ENCODE assay signal across 10 cellular contexts in the genomic region with DNA sequence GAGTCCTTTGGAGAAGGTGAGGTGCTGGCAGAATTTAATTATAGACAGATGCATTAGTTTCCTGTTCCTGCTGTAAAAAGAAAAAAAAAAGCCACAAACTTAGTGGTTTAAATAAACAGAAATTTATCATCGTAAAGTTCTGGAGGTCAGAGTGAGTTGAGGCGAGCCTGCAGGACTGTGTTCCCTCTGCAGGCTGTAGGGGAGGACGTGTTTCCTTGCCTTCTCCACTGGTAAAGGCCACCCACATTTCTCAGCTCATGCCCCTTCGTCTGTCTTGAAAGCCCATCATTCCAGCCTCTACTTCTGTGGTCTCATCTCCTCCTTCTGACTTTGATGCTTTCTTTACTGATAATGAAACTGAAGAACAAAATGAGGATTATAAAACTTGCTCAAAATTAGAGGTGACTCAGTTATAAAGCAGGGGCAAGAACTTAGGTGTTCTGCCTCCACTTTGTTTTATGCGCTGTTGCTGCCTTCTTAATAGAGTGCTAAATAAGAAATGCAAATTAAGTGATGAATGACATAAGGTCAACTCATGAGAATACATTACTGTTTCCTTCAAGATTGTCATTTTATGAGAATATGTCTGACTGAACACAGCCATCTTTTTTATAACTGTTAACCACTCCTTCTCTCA.
A peak's percentile ranks its signal among the peaks of the same experiment; 100 is the strongest.
DNase-seq lines count a peak whose midpoint lies in the region; ATAC-seq, FAIRE-seq and TF ChIP-seq lines count a peak whose summit lies in the region.
"Had no signal": no experiment of that assay in that cellular context is flagged by ENCODE, and none has a peak within 500 bp of the region (broad histone marks: within the 10 kb centered on the region; RNA-seq: fewer than 3 reads in every experiment).

No MANE protein-coding gene starts in this region.

- H3K9ac ChIP-seq in DND-41 (ENCODE audit: low read depth, low read length) = no peak overlapping the region

- TF ChIP-seq CTCF in DND-41 (IDR thresholded peaks at IDR 0.05; ENCODE audit: borderline replicate concordance, extremely low read depth, low read length, poor library complexity, severe bottlenecking) = no peak

- peak overlapping the region; percentile 9 to 82 (median 72) for H3K27ac Mint-ChIP-seq in IgD-negative memory B cell
- peak overlapping the region; percentile 82 to 90 (median 86) for H3K27ac Mint-ChIP-seq in naive thymus-derived CD8-positive, alpha-beta T cell

- no peaks in the 10 kb centered on the region for H4K20me1 ChIP-seq in DND-41 (ENCODE audit: insufficient read depth, low read length)

- POLR2A ChIA-PET in naive thymus-derived CD8-positive, alpha-beta T cell (lab: Charles Lee) = interaction anchor here (0.7 to 1.6 kb wide), 2 partner anchors 143 to 420 kb away, joined by 3 to 4 read pairs; partner anchors contain the start of gene STIM2

- peaks cover 14 to 29% (median 21%) of the 10 kb centered on the region in 3 donors for H3K4me1 Mint-ChIP-seq in IgD-negative memory B cell
- peaks cover 11 to 45% (median 31%) of the 10 kb centered on the region in 4 donors for H3K4me1 Mint-ChIP-seq in naive thymus-derived CD8-positive, alpha-beta T cell

- no peak for FAIRE-seq in urothelium cell line (lab: Jason Lieb, UNC)

- H3K27ac ChIP-seq in DND-41 (ENCODE audit: low read length) = no peak overlapping the region

- no peak overlapping the region for H2AFZ ChIP-seq in DND-41 (ENCODE audit: low read depth, low read length)

- no peaks in the 10 kb centered on the region for H3K9me3 Mint-ChIP-seq in IgD-negative memory B cell
- no peaks in the 10 kb centered on the region for H3K9me3 Mint-ChIP-seq in naive thymus-derived CD8-positive, alpha-beta T cell

- H3K27me3 Mint-ChIP-seq in IgD-negative memory B cell = no peaks in the 10 kb centered on the region
- no peaks in the 10 kb centered on the region for H3K27me3 Mint-ChIP-seq in naive thymus-derived CD8-positive, alpha-beta T cell

- peaks cover 20% of the 10 kb centered on the region for H3K36me3 ChIP-seq in DND-41 (ENCODE audit: insufficient read depth, low read length)

- H3K9me3 ChIP-seq in DND-41 (ENCODE audit: insufficient read depth, low read length, severe bottlenecking) = no peaks in the 10 kb centered on the region

- H3K4me1 ChIP-seq in DND-41 (ENCODE audit: insufficient read depth, low read length) = no peaks in the 10 kb centered on the region

- H3K36me3 Mint-ChIP-seq in IgD-negative memory B cell = peaks cover 7% of the 10 kb centered on the region
- peaks cover 0 to 34% (median 0%) of the 10 kb centered on the region in 3 donors for H3K36me3 Mint-ChIP-seq in naive thymus-derived CD8-positive, alpha-beta T cell

- no peaks in the 10 kb centered on the region for H3K79me2 ChIP-seq in DND-41 (ENCODE audit: insufficient read depth, low read length)

- peak overlapping the region in 1 of 4 donors; percentile 5 for H3K4me3 Mint-ChIP-seq in IgD-negative memory B cell
- H3K4me3 Mint-ChIP-seq in naive thymus-derived CD8-positive, alpha-beta T cell = peak overlapping the region in 8 of 10 donors; percentile 26 to 67 (median 50)

- no peak overlapping the region for H3K4me2 ChIP-seq in DND-41 (ENCODE audit: insufficient read depth, low read length)

- ATAC-seq in DND-41 (ENCODE audit: insufficient read depth, low read depth) = peak; percentile 17; the same call in 1 of the 3 replicates
- ATAC-seq in naive thymus-derived CD8-positive, alpha-beta T cell = peak; percentile 55 to 59
- ATAC-seq in GM19463 (IDR thresholded peaks at IDR 0.05; ENCODE audit: unreplicated experiment) = no peak
- ATAC-seq in HG02973 (IDR thresholded peaks at IDR 0.05; ENCODE audit: unreplicated experiment) = no peak

- DNase-seq in DND-41 = no peak
- peak; percentile 38 for DNase-seq in activated naive CD4-positive, alpha-beta T cell treated with anti-CD3 and anti-CD28 coated beads, Interleukin-2, amount 50 U/mL, for 16 hours
- DNase-seq in naive thymus-derived CD8-positive, alpha-beta T cell = no peak
- no peak for DNase-seq in DMS 273 treated with DMSO at 0.1 percent for 48 hours (lab: John Stamatoyannopoulos, UW)
- no peak for DNase-seq in urothelium cell line (ENCODE audit: low spot score)
- DNase-seq: effector CD4-positive, alpha-beta T cell; Right ventricle myocardium superior had no signal

- H3K4me3 ChIP-seq in DND-41 (ENCODE audit: low read depth in 1 of 2, low read length in 2 of 2) = no peak overlapping the region

- H3K27me3 ChIP-seq in DND-41 (ENCODE audit: insufficient read depth, low read length, poor library complexity) = no peaks in the 10 kb centered on the region

Comparison
In these comparisons a context has a peak if more than half of its experiments do, and no peak if none do; other contexts are left out.
1. ATAC-seq: peak in DND-41 (single experiment) and naive thymus-derived CD8-positive, alpha-beta T cell (2 of 2); none in GM19463 (single experiment) and HG02973 (single experiment).